Comparison of ENCODE assay signal across 13 cellular contexts in the genomic region with DNA sequence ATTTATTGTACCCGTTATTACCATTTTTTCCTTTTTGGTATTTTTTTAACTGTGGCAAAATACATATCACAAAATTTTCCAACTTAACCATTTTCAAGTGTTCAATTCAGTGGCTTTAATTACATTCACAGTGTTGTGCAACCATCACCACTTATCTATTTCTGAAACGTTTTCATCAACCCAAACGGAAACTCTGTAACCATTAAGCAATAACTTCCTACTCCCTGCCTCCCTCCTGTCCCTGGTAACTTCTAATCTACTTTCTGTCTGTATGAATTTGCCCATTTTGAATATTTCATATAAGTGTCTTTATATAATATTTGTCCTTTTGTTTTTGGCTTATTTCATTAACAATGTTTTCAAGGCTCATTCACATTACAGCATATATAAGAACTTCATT. TPM values are rescaled to one million over a fixed set of nuclear protein-coding genes. Genes with fewer than 3 reads are reported as not detected.
DNase-seq lines count a peak whose midpoint lies in the region; ATAC-seq and TF ChIP-seq lines count a peak whose summit lies in the region.
"Had no signal": no experiment of that assay in that cellular context is flagged by ENCODE, and none has a peak within 500 bp of the region (broad histone marks: within the 10 kb centered on the region; RNA-seq: fewer than 3 reads in every experiment).

No MANE protein-coding gene starts in this region.

- H3K4me1 ChIP-seq in CD4-positive, alpha-beta memory T cell (ENCODE audit: insufficient read depth, low read length): peaks cover 36% of the 10 kb centered on the region
- H3K4me1 ChIP-seq in left lung (peaks cover 7 to 30% of the 10 kb centered on the region in 2 donors), Peyer's patch (no peaks in the 10 kb centered on the region)

- no peak for ATAC-seq in activated naive CD8-positive, alpha-beta T cell treated with anti-CD3 and anti-CD28 coated beads, Interleukin-2, amount 50 U/mL, for 24 hours
- ATAC-seq in left lung (peak; percentile 81), GM18519 (IDR thresholded peaks at IDR 0.05; ENCODE audit: low FRiP score, unreplicated experiment) (no peak), HG03571 (IDR thresholded peaks at IDR 0.05; ENCODE audit: unreplicated experiment) (no peak)
- ATAC-seq: stimulated activated naive B cell treated with anti-CD40 and anti-IgM and Interleukin-4, amounts not matched to agents 10 μg/mL and 1 μg/mL and 100 μg/mL, for 72 hours had no signal

- peaks cover 24 to 56% (median 42%) of the 10 kb centered on the region in 4 donors for H3K4me1 Mint-ChIP-seq in CD4-positive, alpha-beta memory T cell
- peaks cover 54% of the 10 kb centered on the region for H3K4me1 Mint-ChIP-seq in activated naive CD8-positive, alpha-beta T cell treated with anti-CD3 and anti-CD28 coated beads, Interleukin-2, amount 50 U/mL, for 24 hours
- H3K4me1 Mint-ChIP-seq: brain had no signal

- POLR2A ChIA-PET in CD4-positive, alpha-beta memory T cell (lab: Charles Lee; ENCODE audit: partially characterized antibody): no interaction called here

- CTCF ChIA-PET in CD4-positive, alpha-beta memory T cell (lab: Charles Lee; ENCODE audit: partially characterized antibody): no interaction called here

- intact Hi-C loops in CD4-positive, alpha-beta memory T cell (cut with micrococcal nuclease): no loop called here
- intact Hi-C loops in left lung (cut with DNase I): no loop called here

- H3K27ac Mint-ChIP-seq in CD4-positive, alpha-beta memory T cell: peak overlapping the region in 4 of 7 donors; percentile 0 to 74 (median 36)
- H3K27ac Mint-ChIP-seq in activated naive CD8-positive, alpha-beta T cell treated with anti-CD3 and anti-CD28 coated beads, Interleukin-2, amount 50 U/mL, for 24 hours: peak overlapping the region; percentile 60
- H3K27ac Mint-ChIP-seq: brain; stimulated activated naive B cell treated with anti-CD40 and anti-IgM and Interleukin-4, amounts not matched to agents 10 μg/mL and 1 μg/mL and 100 μg/mL, for 72 hours had no signal

- no peak for TF ChIP-seq CTCF in NB4 (IDR thresholded peaks at IDR 0.05; ENCODE audit: low read depth, low read length)
- TF ChIP-seq CTCF in left lung (IDR thresholded peaks at IDR 0.05): no peak
- TF ChIP-seq CTCF in Peyer's patch (IDR thresholded peaks at IDR 0.05): no peak

- H3K4me3 Mint-ChIP-seq in CD4-positive, alpha-beta memory T cell: peak overlapping the region in 5 of 8 donors; percentile 0 to 53 (median 11)
- H3K4me3 Mint-ChIP-seq in activated naive CD8-positive, alpha-beta T cell treated with anti-CD3 and anti-CD28 coated beads, Interleukin-2, amount 50 U/mL, for 24 hours: peak overlapping the region; percentile 8
- H3K4me3 Mint-ChIP-seq: brain; stimulated activated naive B cell treated with anti-CD40 and anti-IgM and Interleukin-4, amounts not matched to agents 10 μg/mL and 1 μg/mL and 100 μg/mL, for 72 hours had no signal

- H3K9me3 ChIP-seq in CD4-positive, alpha-beta memory T cell (ENCODE audit: control insufficient read depth in 1 of 2, low read length in 2 of 2): no peaks in the 10 kb centered on the region
- no peaks in the 10 kb centered on the region for H3K9me3 ChIP-seq in left lung
- no peaks in the 10 kb centered on the region for H3K9me3 ChIP-seq in Peyer's patch

- H3K27me3 Mint-ChIP-seq in CD4-positive, alpha-beta memory T cell: no peaks in the 10 kb centered on the region
- no peaks in the 10 kb centered on the region for H3K27me3 Mint-ChIP-seq in activated naive CD8-positive, alpha-beta T cell treated with anti-CD3 and anti-CD28 coated beads, Interleukin-2, amount 50 U/mL, for 24 hours

- H3K27me3 ChIP-seq in CD4-positive, alpha-beta memory T cell (ENCODE audit: insufficient read depth, low read length): no peaks in the 10 kb centered on the region
- H3K27me3 ChIP-seq in left lung (no peaks in the 10 kb centered on the region), Peyer's patch (no peaks in the 10 kb centered on the region)

- DNase-seq in CD4-positive, alpha-beta memory T cell: peak in 1 of 5 donors; percentile 6
- peak; percentile 89 for DNase-seq in NB4 (ENCODE audit: low read depth)
- no peak for DNase-seq in activated naive CD8-positive, alpha-beta T cell treated with anti-CD3 and anti-CD28 coated beads, Interleukin-2, amount 50 U/mL, for 24 hours
- DNase-seq in left lung: no peak
- DNase-seq in Peyer's patch: no peak
- no peak for DNase-seq in dermis blood vessel endothelial cell
- DNase-seq: Calu3; kidney glomerular epithelial cell; NCI-H2029 treated with DMSO at 0.1 percent for 48 hours; stimulated activated naive B cell treated with anti-CD40 and anti-IgM and Interleukin-4, amounts not matched to agents 10 μg/mL and 1 μg/mL and 100 μg/mL, for 72 hours had no signal

- H3K36me3 Mint-ChIP-seq in CD4-positive, alpha-beta memory T cell: no peaks in the 10 kb centered on the region
- H3K36me3 Mint-ChIP-seq in activated naive CD8-positive, alpha-beta T cell treated with anti-CD3 and anti-CD28 coated beads, Interleukin-2, amount 50 U/mL, for 24 hours (ENCODE audit: low read depth): peaks cover 3% of the 10 kb centered on the region
- H3K36me3 Mint-ChIP-seq: brain; stimulated activated naive B cell treated with anti-CD40 and anti-IgM and Interleukin-4, amounts not matched to agents 10 μg/mL and 1 μg/mL and 100 μg/mL, for 72 hours had no signal

- no peak for TF ChIP-seq POLR2A in NB4 (IDR thresholded peaks at IDR 0.05; ENCODE audit: extremely low read depth, insufficient read length)
- TF ChIP-seq POLR2A in Peyer's patch (IDR thresholded peaks at IDR 0.05): no peak

- H3K36me3 ChIP-seq in CD4-positive, alpha-beta memory T cell (ENCODE audit: insufficient read depth, low read length): no peaks in the 10 kb centered on the region
- no peaks in the 10 kb centered on the region for H3K36me3 ChIP-seq in left lung
- no peaks in the 10 kb centered on the region for H3K36me3 ChIP-seq in Peyer's patch

- H3K9me3 Mint-ChIP-seq in CD4-positive, alpha-beta memory T cell: peaks cover 0 to 3% (median 0%) of the 10 kb centered on the region in 8 donors
- H3K9me3 Mint-ChIP-seq in activated naive CD8-positive, alpha-beta T cell treated with anti-CD3 and anti-CD28 coated beads, Interleukin-2, amount 50 U/mL, for 24 hours: peaks cover 7% of the 10 kb centered on the region

- H3K27ac ChIP-seq in CD4-positive, alpha-beta memory T cell (ENCODE audit: low read depth, low read length): no peak overlapping the region
- peak overlapping the region; percentile 54 to 60 for H3K27ac ChIP-seq in left lung
- H3K27ac ChIP-seq in Peyer's patch: no peak overlapping the region

- H3K4me3 ChIP-seq in CD4-positive, alpha-beta memory T cell (ENCODE audit: low read length in 2 of 2): no peak overlapping the region
- H3K4me3 ChIP-seq in NB4 (ENCODE audit: low read depth, low read length) (peak overlapping the region; percentile 25), left lung (no peak overlapping the region), Peyer's patch (no peak overlapping the region)

RNA-seq across cellular contexts. Expression of gene MSN, which starts 57.4 kb away (rescaled TPM):
- total RNA-seq in CD4-positive, alpha-beta memory T cell: 100 to 1,000 TPM; 334 to 343 TPM
- 100 to 1,000 TPM; 594 to 669 TPM for polyA plus RNA-seq in CD4-positive, alpha-beta memory T cell
- total RNA-seq in left lung (100 to 1,000 TPM; 503 to 543 TPM), Peyer's patch (100 to 1,000 TPM in 1 of 4 donors, 10 to 100 TPM in 3; 22.4 to 126 (median 33.4) TPM), dermis blood vessel endothelial cell (252 and 545 TPM in 2 replicates)

Comparison
In these comparisons a context has a peak if more than half of its experiments do, and no peak if none do; other contexts are left out.
1. H3K27ac ChIP-seq: peak in left lung (2 of 2); none in CD4-positive, alpha-beta memory T cell (single experiment) and Peyer's patch (0 of 4).